Comparison of ENCODE assay signal across 1 cellular context in the genomic region with DNA sequence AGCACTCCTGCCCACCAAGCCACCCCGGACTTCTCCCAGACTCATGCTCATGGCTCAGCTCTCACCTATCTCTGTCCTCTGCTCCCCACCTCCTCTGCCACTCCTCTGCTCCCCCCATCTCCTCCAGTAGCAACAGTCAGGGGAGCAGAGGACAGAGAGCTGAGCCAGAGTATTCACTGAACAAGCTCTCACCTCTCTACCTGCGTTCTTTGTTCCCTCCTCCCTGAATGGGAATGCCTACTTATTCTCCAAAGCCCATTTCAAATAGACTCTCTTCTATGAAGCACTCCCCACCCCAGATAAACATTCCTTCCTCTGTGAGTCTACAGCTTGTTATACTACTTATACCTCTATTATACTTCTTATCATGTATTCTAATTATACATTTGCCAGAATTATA.
TF ChIP-seq lines count a peak whose summit lies in the region.

No MANE protein-coding gene starts in this region.

TF ChIP-seq in GM23338, 12 proteins besides CTCF, POLR2A, EP300 and RAD21 (continued from another document):
- TF ChIP-seq, protein P1, sequence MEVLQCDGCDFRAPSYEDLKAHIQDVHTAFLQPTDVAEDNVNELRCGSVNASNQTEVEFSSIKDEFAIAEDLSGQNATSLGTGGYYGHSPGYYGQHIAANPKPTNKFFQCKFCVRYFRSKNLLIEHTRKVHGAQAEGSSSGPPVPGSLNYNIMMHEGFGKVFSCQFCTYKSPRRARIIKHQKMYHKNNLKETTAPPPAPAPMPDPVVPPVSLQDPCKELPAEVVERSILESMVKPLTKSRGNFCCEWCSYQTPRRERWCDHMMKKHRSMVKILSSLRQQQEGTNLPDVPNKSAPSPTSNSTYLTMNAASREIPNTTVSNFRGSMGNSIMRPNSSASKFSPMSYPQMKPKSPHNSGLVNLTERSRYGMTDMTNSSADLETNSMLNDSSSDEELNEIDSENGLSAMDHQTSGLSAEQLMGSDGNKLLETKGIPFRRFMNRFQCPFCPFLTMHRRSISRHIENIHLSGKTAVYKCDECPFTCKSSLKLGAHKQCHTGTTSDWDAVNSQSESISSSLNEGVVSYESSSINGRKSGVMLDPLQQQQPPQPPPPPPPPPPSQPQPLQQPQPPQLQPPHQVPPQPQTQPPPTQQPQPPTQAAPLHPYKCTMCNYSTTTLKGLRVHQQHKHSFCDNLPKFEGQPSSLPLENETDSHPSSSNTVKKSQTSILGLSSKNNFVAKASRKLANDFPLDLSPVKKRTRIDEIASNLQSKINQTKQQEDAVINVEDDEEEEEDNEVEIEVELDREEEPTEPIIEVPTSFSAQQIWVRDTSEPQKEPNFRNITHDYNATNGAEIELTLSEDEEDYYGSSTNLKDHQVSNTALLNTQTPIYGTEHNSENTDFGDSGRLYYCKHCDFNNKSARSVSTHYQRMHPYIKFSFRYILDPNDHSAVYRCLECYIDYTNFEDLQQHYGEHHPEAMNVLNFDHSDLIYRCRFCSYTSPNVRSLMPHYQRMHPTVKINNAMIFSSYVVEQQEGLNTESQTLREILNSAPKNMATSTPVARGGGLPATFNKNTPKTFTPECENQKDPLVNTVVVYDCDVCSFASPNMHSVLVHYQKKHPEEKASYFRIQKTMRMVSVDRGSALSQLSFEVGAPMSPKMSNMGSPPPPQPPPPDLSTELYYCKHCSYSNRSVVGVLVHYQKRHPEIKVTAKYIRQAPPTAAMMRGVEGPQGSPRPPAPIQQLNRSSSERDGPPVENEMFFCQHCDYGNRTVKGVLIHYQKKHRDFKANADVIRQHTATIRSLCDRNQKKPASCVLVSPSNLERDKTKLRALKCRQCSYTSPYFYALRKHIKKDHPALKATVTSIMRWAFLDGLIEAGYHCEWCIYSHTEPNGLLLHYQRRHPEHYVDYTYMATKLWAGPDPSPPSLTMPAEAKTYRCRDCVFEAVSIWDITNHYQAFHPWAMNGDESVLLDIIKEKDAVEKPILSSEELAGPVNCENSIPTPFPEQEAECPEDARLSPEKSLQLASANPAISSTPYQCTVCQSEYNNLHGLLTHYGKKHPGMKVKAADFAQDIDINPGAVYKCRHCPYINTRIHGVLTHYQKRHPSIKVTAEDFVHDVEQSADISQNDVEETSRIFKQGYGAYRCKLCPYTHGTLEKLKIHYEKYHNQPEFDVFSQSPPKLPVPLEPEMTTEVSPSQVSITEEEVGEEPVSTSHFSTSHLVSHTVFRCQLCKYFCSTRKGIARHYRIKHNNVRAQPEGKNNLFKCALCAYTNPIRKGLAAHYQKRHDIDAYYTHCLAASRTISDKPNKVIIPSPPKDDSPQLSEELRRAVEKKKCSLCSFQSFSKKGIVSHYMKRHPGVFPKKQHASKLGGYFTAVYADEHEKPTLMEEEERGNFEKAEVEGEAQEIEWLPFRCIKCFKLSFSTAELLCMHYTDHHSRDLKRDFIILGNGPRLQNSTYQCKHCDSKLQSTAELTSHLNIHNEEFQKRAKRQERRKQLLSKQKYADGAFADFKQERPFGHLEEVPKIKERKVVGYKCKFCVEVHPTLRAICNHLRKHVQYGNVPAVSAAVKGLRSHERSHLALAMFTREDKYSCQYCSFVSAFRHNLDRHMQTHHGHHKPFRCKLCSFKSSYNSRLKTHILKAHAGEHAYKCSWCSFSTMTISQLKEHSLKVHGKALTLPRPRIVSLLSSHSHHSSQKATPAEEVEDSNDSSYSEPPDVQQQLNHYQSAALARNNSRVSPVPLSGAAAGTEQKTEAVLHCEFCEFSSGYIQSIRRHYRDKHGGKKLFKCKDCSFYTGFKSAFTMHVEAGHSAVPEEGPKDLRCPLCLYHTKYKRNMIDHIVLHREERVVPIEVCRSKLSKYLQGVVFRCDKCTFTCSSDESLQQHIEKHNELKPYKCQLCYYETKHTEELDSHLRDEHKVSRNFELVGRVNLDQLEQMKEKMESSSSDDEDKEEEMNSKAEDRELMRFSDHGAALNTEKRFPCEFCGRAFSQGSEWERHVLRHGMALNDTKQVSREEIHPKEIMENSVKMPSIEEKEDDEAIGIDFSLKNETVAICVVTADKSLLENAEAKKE (CRISPR knock-in tag; IDR thresholded peaks at IDR 0.05), result no peak
- TF ChIP-seq EZH2phosphoT487 (IDR thresholded peaks at IDR 0.05; ENCODE audit: unreplicated experiment), result no peak
- no peak for TF ChIP-seq STAT1 (IDR thresholded peaks at IDR 0.05; ENCODE audit: unreplicated experiment)
